8 cellular contexts compared by ENCODE assay signal in genomic region chr7:2632717-2633537, GRCh38. TPM values are rescaled to one million over a fixed set of nuclear protein-coding genes. Genes with fewer than 3 reads are reported as not detected.
A peak's percentile ranks its signal among the peaks of the same experiment; 100 is the strongest.
DNase-seq lines count a peak whose midpoint lies in the region; ATAC-seq, FAIRE-seq and TF ChIP-seq lines count a peak whose summit lies in the region.

No MANE protein-coding gene starts in this region.

- SMC1A ChIA-PET in GM12878 (lab: Charles Lee; ENCODE audit: uncharacterized antibody, unreplicated experiment), result interaction anchor here (0.6 to 1.8 kb wide), 5 partner anchors 12 to 354 kb away, joined by 3 to 4 read pairs (median 3); no protein-coding TSS in a partner anchor

- no peaks in the 10 kb centered on the region for H4K20me1 ChIP-seq in SU-DHL-6 (ENCODE audit: low read depth, low read length)
- H4K20me1 ChIP-seq in GM12878 (ENCODE audit: control insufficient read depth, insufficient read depth), result no peaks in the 10 kb centered on the region

- no peak for TF ChIP-seq CTCF in SU-DHL-6 (IDR thresholded peaks at IDR 0.05; ENCODE audit: insufficient read depth, low read length, poor library complexity, severe bottlenecking)
- TF ChIP-seq CTCF in GM12878 (IDR thresholded peaks at IDR 0.05 in 2 of 3, conservative IDR thresholded peaks at IDR 0.05 in 1 of 3; ENCODE audit: control insufficient read depth in 2 of 3, extremely low read depth in 1 of 3, insufficient read depth in 1 of 3, low read depth in 3 of 3, low read length in 3 of 3), result no peak

- TF ChIP-seq RAD21 in GM12878 (IDR thresholded peaks at IDR 0.05; ENCODE audit: insufficient read depth, low read depth, low read length), result no peak

- H3K27ac ChIP-seq in SU-DHL-6 (ENCODE audit: low read depth, low read length) (no peak overlapping the region), GM12878 (ENCODE audit: control insufficient read depth, insufficient read depth) (peak overlapping the region; percentile 71), iPS-20b (ENCODE audit: low read length) (peak overlapping the region; percentile 6), skin epidermis (peak overlapping the region; percentile 3 to 96 (median 89))

- BruUV-seq in GM12878 (replicated peaks; lab: Mats Ljungman, UMichigan), result TSS peak; percentile 95

- no peak; the same call in none of the 2 replicates for TF ChIP-seq POLR2A in GM12878 (IDR thresholded peaks at IDR 0.05; ENCODE audit: low read depth, low read length)

- no peak for TF ChIP-seq EP300 in GM12878 (IDR thresholded peaks at IDR 0.05; ENCODE audit: borderline replicate concordance in 1 of 2, control insufficient read depth in 1 of 2, low read depth in 2 of 2, low read length in 2 of 2)

- H2AFZ ChIP-seq in SU-DHL-6 (ENCODE audit: low read depth, low read length, severe bottlenecking) (no peak overlapping the region), GM12878 (ENCODE audit: control insufficient read depth, low read depth, low read length) (peak overlapping the region; percentile 72)

- H3K79me2 ChIP-seq in SU-DHL-6 (ENCODE audit: insufficient read depth, low read length) (no peaks in the 10 kb centered on the region), GM12878 (ENCODE audit: control insufficient read depth, insufficient read depth, low read length) (peaks cover 24% of the 10 kb centered on the region)

- POLR2A ChIA-PET in GM12878 (lab: Charles Lee), result interaction anchor here (0.7 to 2.8 kb wide), 4 partner anchors 9 to 79 kb away, joined by 3 to 8 read pairs (median 5); no protein-coding TSS in a partner anchor

- H3K4me2 ChIP-seq in SU-DHL-6 (ENCODE audit: low read depth, low read length, poor library complexity, severe bottlenecking) (peak overlapping the region; percentile 51), GM12878 (ENCODE audit: control insufficient read depth, insufficient read depth) (peak overlapping the region; percentile 97)

- in situ Hi-C loops in KBM-7 (cut with MboI; ENCODE audit: low pct_unique_long_range_greater_than_20kb, low sequenced_read_pairs), result no loop called here
- in situ Hi-C loops in GM12878 (cut with MboI), result no loop called here

- H3K9me3 ChIP-seq in SU-DHL-6 (ENCODE audit: insufficient read depth, low read length), result no peaks in the 10 kb centered on the region
- no peaks in the 10 kb centered on the region for H3K9me3 ChIP-seq in GM12878 (replicated peaks; ENCODE audit: control insufficient read depth, insufficient read depth, low read length)
- no peaks in the 10 kb centered on the region for H3K9me3 ChIP-seq in iPS-20b (ENCODE audit: insufficient read depth, low read depth, low read length)

- ATAC-seq in GM12878, result peak; percentile 57
- no peak for ATAC-seq in HG03097 (IDR thresholded peaks at IDR 0.05; ENCODE audit: low FRiP score, unreplicated experiment)
- no peak for ATAC-seq in HG02973 (IDR thresholded peaks at IDR 0.05; ENCODE audit: unreplicated experiment)

- peak; percentile 91 for DNase-seq in KBM-7
- no peak for DNase-seq in GM12878 (ENCODE audit: low read depth, low spot score)

- 11% methylated on average over 36 of the region's 36 CpGs for WGBS in GM12878 (ENCODE audit: insufficient coverage, insufficient replicate concordance, low lambda C conversion rate, missing lambda C conversion rate)

- H3K9me2 ChIP-seq in SU-DHL-6 (replicated peaks; ENCODE audit: insufficient read depth, low read length), result no peaks in the 10 kb centered on the region

- H3K4me3 ChIP-seq in SU-DHL-6 (ENCODE audit: insufficient read depth, low read length, poor library complexity, severe bottlenecking) (no peak overlapping the region), GM12878 (peak overlapping the region; percentile 96), iPS-20b (ENCODE audit: low read length) (peak overlapping the region; percentile 89), skin epidermis (peak overlapping the region; percentile 62 to 89 (median 82))

- H3K27me3 ChIP-seq in SU-DHL-6 (ENCODE audit: low read length) (no peaks in the 10 kb centered on the region), GM12878 (replicated peaks in 1 of 2; ENCODE audit: control insufficient read depth in 2 of 2, insufficient read depth in 2 of 2, low read length in 1 of 2) (0 out of 4 replicates have a peak, but pooled peaks cover 0 to 1% of the 10 kb centered on the region in 2 experiments), iPS-20b (ENCODE audit: insufficient read depth, low read length) (no peaks in the 10 kb centered on the region)

- H3K4me1 ChIP-seq in GM12878 (ENCODE audit: control insufficient read depth, insufficient read depth, low read length), result peaks cover 20% of the 10 kb centered on the region
- H3K4me1 ChIP-seq in iPS-20b (ENCODE audit: insufficient read depth, low read length), result peaks cover 5% of the 10 kb centered on the region; the same call in 1 of the 2 replicates

- RAD21 ChIA-PET in GM12878 (lab: Charles Lee; ENCODE audit: unreplicated experiment), result interaction anchor here (1.1 to 3.1 kb wide), 2 partner anchors 38 to 77 kb away, joined by 3 to 14 read pairs; no protein-coding TSS in a partner anchor

- no peaks in the 10 kb centered on the region for H3F3A ChIP-seq in SU-DHL-6 (ENCODE audit: insufficient read depth)

- H3K9ac ChIP-seq in SU-DHL-6 (ENCODE audit: low read length), result peak overlapping the region; percentile 54; the same call in 1 of the 2 replicates
- H3K9ac ChIP-seq in GM12878 (ENCODE audit: control insufficient read depth, insufficient read depth, low read length), result peak overlapping the region; percentile 79
- H3K9ac ChIP-seq in iPS-20b (ENCODE audit: low read depth, low read length), result peak overlapping the region; percentile 85; the same call in 1 of the 2 replicates

- H3K36me3 ChIP-seq in SU-DHL-6 (ENCODE audit: low read length) (no peaks in the 10 kb centered on the region), GM12878 (ENCODE audit: control insufficient read depth in 2 of 2, insufficient read depth in 2 of 2, low read length in 1 of 2) (no peaks in the 10 kb centered on the region; a peak in 1 of 4 replicates), iPS-20b (ENCODE audit: insufficient read depth, low read depth, low read length) (no peaks in the 10 kb centered on the region)

- CTCF ChIA-PET in GM12878 (lab: Yijun Ruan, JAX), result interaction anchor here (0.6 to 1.0 kb wide), 3 partner anchors 12 to 76 kb away, joined by 3 to 4 read pairs (median 3); no protein-coding TSS in a partner anchor

- intact Hi-C loops in GM12878 (cut with micrococcal nuclease; ENCODE audit: unreplicated experiment), result loop anchor here (2.0 kb wide), 1 partner anchor 76 kb away; no protein-coding TSS in a partner anchor

- FAIRE-seq in G401.6 (lab: Jason Lieb, UNC) (peak; percentile 92), GM12878 (lab: Jason Lieb, UNC) (peak; percentile 18)

TF ChIP-seq in GM12878, 131 proteins besides CTCF, POLR2A, EP300 and RAD21 (continues in another document):
- no peak for TF ChIP-seq IRF4 (IDR thresholded peaks at IDR 0.05; ENCODE audit: low read depth, low read length)
- TF ChIP-seq IKZF1 (conservative IDR thresholded peaks at IDR 0.05), result peak; percentile 71
- peak; percentile 27; the same call in 1 of the 2 replicates for TF ChIP-seq RB1 (IDR thresholded peaks at IDR 0.05; ENCODE audit: borderline replicate concordance)
- TF ChIP-seq PKNOX1 (IDR thresholded peaks at IDR 0.05), result no peak
- TF ChIP-seq SMARCA5 (IDR thresholded peaks at IDR 0.05), result 0 out of 2 replicates have a peak, but pooled peaks have one; percentile 44
- TF ChIP-seq NFXL1 (IDR thresholded peaks at IDR 0.05; ENCODE audit: borderline replicate concordance), result no peak

RNA-seq across cellular contexts. Expression of gene TTYH3, which starts 1.1 kb away (rescaled TPM):
- total RNA-seq in GM12878 (2013; cell fraction: nucleolus; rRNA removed), result 56.1 and 58.5 TPM in 2 replicates
- total RNA-seq in GM12878 (2014; rRNA removed), result 10.2 and 10.8 TPM in 2 replicates
- total RNA-seq in GM12878 (2014; rRNA removed; fragmentation: Illumina TruSeq; extraction: Trizol), result 5.0 and 5.2 TPM in 2 replicates
- total RNA-seq in GM12878 (2021), result 67.2 and 71.4 TPM in 2 replicates
- polyA plus RNA-seq in GM12878 (2011; ENCODE audit: low read depth), result 5.5 TPM
- polyA plus RNA-seq in GM12878 (2011; rRNA removed), result 3.9 and 9.9 TPM in 2 replicates
- polyA plus RNA-seq in GM12878 (2011; cell fraction: cytosol; rRNA removed), result 14.4 and 19.9 TPM in 2 replicates
- polyA plus RNA-seq in GM12878 (2011; cell fraction: nucleus; rRNA removed), result 66.5 and 82.0 TPM in 2 replicates
- polyA plus RNA-seq in GM12878 (2012), result 23.5 and 23.7 TPM in 2 replicates
- 3.0 and 10.1 TPM in 2 replicates for polyA plus RNA-seq in GM12878 (2014; fragmentation: Illumina TruSeq; extraction: Trizol)
- polyA plus RNA-seq in GM12878 (2014; fragmentation: Nextera tagmentation; extraction: Ambion mirVana), result under 1 TPM; 0.79 to 0.95 TPM
- polyA plus RNA-seq in GM12878 (2014; rRNA removed), result 33.1 and 44.3 TPM in 2 replicates
- polyA plus RNA-seq in GM12878 (2016; fragmentation: Nextera tagmentation; extraction: Ambion mirVana), result 10 to 100 TPM; 11.2 to 25.1 TPM
- polyA minus RNA-seq in GM12878 (2011; rRNA and poly(A)+ RNA removed), result 11.3 and 25.5 TPM in 2 replicates
- polyA minus RNA-seq in GM12878 (2011; cell fraction: cytosol; rRNA and poly(A)+ RNA removed), result 24.1 and 26.2 TPM in 2 replicates
- 14.9 and 31.8 TPM in 2 replicates for polyA minus RNA-seq in GM12878 (2011; cell fraction: nucleus; rRNA and poly(A)+ RNA removed)

RNA-seq across cellular contexts. Expression of gene AMZ1, which starts 55.1 kb away (rescaled TPM):
- total RNA-seq in GM12878 (2013; cell fraction: nucleolus; rRNA removed), result 5.4 and 6.5 TPM in 2 replicates
- total RNA-seq in GM12878 (2014; rRNA removed), result 0.62 and 1.1 TPM in 2 replicates
- total RNA-seq in GM12878 (2014; rRNA removed; fragmentation: Illumina TruSeq; extraction: Trizol), result 0.60 and 0.67 TPM in 2 replicates
- 1.2 and 1.4 TPM in 2 replicates for total RNA-seq in GM12878 (2021)
- 0.16 TPM for polyA plus RNA-seq in GM12878 (2011; ENCODE audit: low read depth)
- 0.95 TPM in 2 replicates for polyA plus RNA-seq in GM12878 (2011; rRNA removed)
- polyA plus RNA-seq in GM12878 (2011; cell fraction: cytosol; rRNA removed), result 1.1 and 1.5 TPM in 2 replicates
- 3.1 and 4.2 TPM in 2 replicates for polyA plus RNA-seq in GM12878 (2011; cell fraction: nucleus; rRNA removed)
- 0.30 and 0.52 TPM in 2 replicates for polyA plus RNA-seq in GM12878 (2012)
- polyA plus RNA-seq in GM12878 (2014; fragmentation: Illumina TruSeq; extraction: Trizol), result 0.33 and 0.59 TPM in 2 replicates
- polyA plus RNA-seq in GM12878 (2014; fragmentation: Nextera tagmentation; extraction: Ambion mirVana), result under 1 TPM; 0.02 to 0.11 TPM
- polyA plus RNA-seq in GM12878 (2014; rRNA removed), result 0.72 and 0.77 TPM in 2 replicates
- 1 to 10 TPM; 1.5 to 2.0 TPM for polyA plus RNA-seq in GM12878 (2016; fragmentation: Nextera tagmentation; extraction: Ambion mirVana)
- 2.6 and 4.7 TPM in 2 replicates for polyA minus RNA-seq in GM12878 (2011; rRNA and poly(A)+ RNA removed)
- 0.67 and 1.5 TPM in 2 replicates for polyA minus RNA-seq in GM12878 (2011; cell fraction: cytosol; rRNA and poly(A)+ RNA removed)
- polyA minus RNA-seq in GM12878 (2011; cell fraction: nucleus; rRNA and poly(A)+ RNA removed), result 2.2 and 5.6 TPM in 2 replicates
